In genomic region chr3:5019411-5020261, GRCh38 we compare ENCODE assay signal across 11 cellular contexts. TPM values are rescaled to one million over a fixed set of nuclear protein-coding genes. Genes with fewer than 3 reads are reported as not detected.
DNase-seq lines count a peak whose midpoint lies in the region; ATAC-seq, FAIRE-seq and TF ChIP-seq lines count a peak whose summit lies in the region.
"Had no signal": no experiment of that assay in that cellular context is flagged by ENCODE, and none has a peak within 500 bp of the region (broad histone marks: within the 10 kb centered on the region; RNA-seq: fewer than 3 reads in every experiment).

No MANE protein-coding gene starts in this region.

- no peaks in the 10 kb centered on the region for H3K9me3 ChIP-seq in neuronal stem cell (replicated peaks in 1 of 2; ENCODE audit: control insufficient read depth in 2 of 2, insufficient read depth in 1 of 2, low read depth in 1 of 2, low read length in 2 of 2)
- H3K9me3 ChIP-seq in tibial artery, result no peaks in the 10 kb centered on the region

- H2BK12ac ChIP-seq in neuronal stem cell (ENCODE audit: low read length), result no peak overlapping the region

- H3K27me3 ChIP-seq in neuronal stem cell (ENCODE audit: control insufficient read depth in 3 of 3, insufficient read depth in 3 of 3, low read depth in 1 of 3, low read length in 3 of 3) (no peaks in the 10 kb centered on the region), tibial artery (no peaks in the 10 kb centered on the region)

- no peak overlapping the region for H3K14ac ChIP-seq in neuronal stem cell (ENCODE audit: low read length)

- H3K9ac ChIP-seq in neuronal stem cell (ENCODE audit: low read depth, low read length, poor library complexity), result no peak overlapping the region

- H2AFZ ChIP-seq in neuronal stem cell (ENCODE audit: low read length), result no peak overlapping the region

- H4K8ac ChIP-seq in neuronal stem cell (ENCODE audit: low read depth, low read length), result no peak overlapping the region

- H2BK15ac ChIP-seq in neuronal stem cell (ENCODE audit: low read length), result no peak overlapping the region

- TF ChIP-seq CTCF in tibial artery (IDR thresholded peaks at IDR 0.05) (no peak), D721Med (IDR thresholded peaks at IDR 0.05; ENCODE audit: insufficient read depth, missing control alignments) (no peak)

- no peak overlapping the region for H3K27ac ChIP-seq in neuronal stem cell (replicated peaks; ENCODE audit: low read length)
- peak overlapping the region; percentile 55 to 80 for H3K27ac ChIP-seq in tibial artery

- H4K91ac ChIP-seq in neuronal stem cell (ENCODE audit: low read depth, low read length, poor library complexity), result no peak overlapping the region

- H3K4me3 ChIP-seq in neuronal stem cell (ENCODE audit: low read length in 2 of 2), result no peak overlapping the region
- H3K4me3 ChIP-seq in tibial artery, result no peak overlapping the region

- H2BK120ac ChIP-seq in neuronal stem cell (ENCODE audit: low read depth, low read length), result no peak overlapping the region

- intact Hi-C loops in tibial artery (cut with DNase I; ENCODE audit: low total_unique reads), result no loop called here

- H3K36me3 ChIP-seq in neuronal stem cell (replicated peaks in 1 of 2; ENCODE audit: control insufficient read depth in 2 of 2, insufficient read depth in 2 of 2, low read length in 2 of 2), result no peaks in the 10 kb centered on the region
- no peaks in the 10 kb centered on the region for H3K36me3 ChIP-seq in tibial artery

- no peak overlapping the region for H3K18ac ChIP-seq in neuronal stem cell (ENCODE audit: low read length)

- DNase-seq in NCI-H748 (lab: John Stamatoyannopoulos, UW; ENCODE audit: unreplicated experiment), result peak; percentile 27
- DNase-seq in NCI-H748 treated with DMSO at 0.1 percent for 48 hours (lab: John Stamatoyannopoulos, UW), result no peak
- DNase-seq in activated naive CD4-positive, alpha-beta T cell (lab: John Stamatoyannopoulos, UW), result peak; percentile 10 to 72 (median 44)
- no peak for DNase-seq in neuronal stem cell (ENCODE audit: low spot score)
- DNase-seq in tibial artery, result peak in 1 of 2 donors; percentile 65
- DNase-seq in D721Med (ENCODE audit: insufficient read length, low spot score), result no peak
- DNase-seq: dermis blood vessel endothelial cell, NCI-H2081 treated with DMSO at 0.1 percent for 48 hours had no signal

- H3K4me1 ChIP-seq in neuronal stem cell (ENCODE audit: control insufficient read depth in 2 of 2, insufficient read depth in 1 of 2, low read depth in 1 of 2, low read length in 2 of 2), result peaks cover 0 to 1% of the 10 kb centered on the region in 2 donors
- H3K4me1 ChIP-seq in tibial artery, result peaks cover 0 to 27% (median 19%) of the 10 kb centered on the region in 4 donors

- H3K23ac ChIP-seq in neuronal stem cell (ENCODE audit: low read depth, low read length, poor library complexity), result peak overlapping the region; percentile 52

- H3K79me1 ChIP-seq in neuronal stem cell (ENCODE audit: low read depth, low read length), result no peaks in the 10 kb centered on the region

- ATAC-seq in GM21737 (IDR thresholded peaks at IDR 0.05; ENCODE audit: unreplicated experiment) (no peak), GM21529 (IDR thresholded peaks at IDR 0.05; ENCODE audit: unreplicated experiment) (no peak)

- H2AK5ac ChIP-seq in neuronal stem cell (ENCODE audit: low read depth, low read length), result no peak overlapping the region

- H2BK5ac ChIP-seq in neuronal stem cell (ENCODE audit: low read length), result no peak overlapping the region

- no peak overlapping the region for H3K4ac ChIP-seq in neuronal stem cell (ENCODE audit: low read length)

- FAIRE-seq in D721Med (lab: Jason Lieb, UNC), result no peak
- FAIRE-seq: A204.1 had no signal

- no CpG with 5 or more reads among the region's 19 CpGs for WGBS in neuronal stem cell (ENCODE audit: extremely low coverage in 2 of 2, insufficient read length in 2 of 2, insufficient replicate concordance in 1 of 2), 2 donors

- H3K4me2 ChIP-seq in neuronal stem cell (ENCODE audit: insufficient read depth, low read length, poor library complexity, severe bottlenecking), result no peak overlapping the region

RNA-seq across cellular contexts. Expression of gene BHLHE40, which starts 40.4 kb away (rescaled TPM):
- 0.20 TPM for polyA plus RNA-seq in neuronal stem cell (2013, experiment 1 of 2)
- polyA plus RNA-seq in neuronal stem cell (2013, experiment 2 of 2), result 0.22 TPM

Comparison
In these comparisons a context has a peak if more than half of its experiments do, and no peak if none do; other contexts are left out.
1. DNase-seq: peak in NCI-H748 (single experiment) and activated naive CD4-positive, alpha-beta T cell (4 of 4); none in NCI-H748 treated with DMSO at 0.1 percent for 48 hours (single experiment), neuronal stem cell (single experiment) and D721Med (single experiment).